Comparison of ENCODE assay signal across 19 cellular contexts in genomic region chr2:121021685-121022084, GRCh38.
"Had no signal": no experiment of that assay in that cellular context is flagged by ENCODE, and none has a peak within 500 bp of the region (broad histone marks: within the 10 kb centered on the region; RNA-seq: fewer than 3 reads in every experiment).

No MANE protein-coding gene starts in this region.

- H3K9ac ChIP-seq: SK-N-SH had no signal

- H3K4me2 ChIP-seq: SK-N-SH had no signal

- H3K9me3 ChIP-seq: SK-N-SH had no signal

- DNase-seq: Karpas-422, KG1, MM.1S, NCI-H1092 treated with DMSO at 0.1 percent for 48 hours, NCI-H1436, NCI-H187, NCI-H2029, NCI-H2081 treated with DMSO at 0.1 percent for 48 hours, NCI-H2171, NCI-H226, NCI-H446, NCI-H510A, NCI-H524 treated with DMSO at 0.1 percent for 48 hours, NCI-H69, NCI-H774, RPMI8226, SHP77, SK-N-SH, SW 1271 had no signal
